22 cellular contexts compared by ENCODE assay signal in genomic region chr14:92487513-92488133, GRCh38. TPM values are rescaled to one million over a fixed set of nuclear protein-coding genes. Genes with fewer than 3 reads are reported as not detected.
DNase-seq lines count a peak whose midpoint lies in the region; ATAC-seq and TF ChIP-seq lines count a peak whose summit lies in the region.
"Had no signal": no experiment of that assay in that cellular context is flagged by ENCODE, and none has a peak within 500 bp of the region (broad histone marks: within the 10 kb centered on the region; RNA-seq: fewer than 3 reads in every experiment).

No MANE protein-coding gene starts in this region.

- DNase-seq in UCSD-AML1 (lab: John Stamatoyannopoulos, UW; ENCODE audit: unreplicated experiment), result peak; percentile 34
- no peak for DNase-seq in left ventricle myocardium superior
- DNase-seq in neuronal stem cell (ENCODE audit: low spot score), result no peak
- DNase-seq in activated naive CD4-positive, alpha-beta T cell treated with anti-CD3 and anti-CD28 coated beads, Interleukin-2, amount 50 U/mL, for 72 hours (ENCODE audit: low spot score in 2 of 2), result no peak
- DNase-seq in caudate nucleus (lab: John Stamatoyannopoulos, UW), result no peak
- no peak for DNase-seq in midbrain (lab: John Stamatoyannopoulos, UW)
- DNase-seq: activated B cell treated with CpG ODN at 0.5 μM for 24 hours; activated CD8-positive, alpha-beta T cell treated with anti-CD3 and anti-CD28 coated beads for 36 hours; activated naive CD8-positive, alpha-beta T cell treated with anti-CD3 and anti-CD28 coated beads, Interleukin-2, amount 50 U/mL, for 24 hours; activated T-cell treated with anti-CD3 and anti-CD28 coated beads, Interleukin-2, amount 50 U/mL, for 72 hours; EL; GOT3; left colon; NCI-H1694; NCI-H82; stimulated activated CD4-positive, alpha-beta T cell treated with anti-CD3 and anti-CD28 coated beads, Interleukin-2, amount 100 ng/mL, for 24 hours; stimulated activated naive CD8-positive, alpha-beta T cell treated with anti-CD3 and anti-CD28 coated beads, Interleukin-15, Interleukin-2, amounts not matched to agents 100 U/mL and 50 U/mL, for 24 hours; T-helper 2 cell had no signal

- H3K79me1 ChIP-seq in neuronal stem cell (ENCODE audit: low read depth, low read length), result no peaks in the 10 kb centered on the region

- no peak overlapping the region for H3K18ac ChIP-seq in neuronal stem cell (ENCODE audit: low read length)

- no peak overlapping the region for H4K91ac ChIP-seq in neuronal stem cell (ENCODE audit: low read depth, low read length, poor library complexity)

- no peaks in the 10 kb centered on the region for H3K9me3 Mint-ChIP-seq in activated naive CD4-positive, alpha-beta T cell treated with anti-CD3 and anti-CD28 coated beads, Interleukin-2, amount 50 U/mL, for 72 hours
- H3K9me3 Mint-ChIP-seq: activated B cell treated with CpG ODN at 0.5 μM for 24 hours; activated CD8-positive, alpha-beta T cell treated with anti-CD3 and anti-CD28 coated beads for 36 hours; activated naive CD8-positive, alpha-beta T cell treated with anti-CD3 and anti-CD28 coated beads, Interleukin-2, amount 50 U/mL, for 24 hours; activated T-cell treated with anti-CD3 and anti-CD28 coated beads, Interleukin-2, amount 50 U/mL, for 72 hours had no signal

- no peak overlapping the region for H3K4ac ChIP-seq in neuronal stem cell (ENCODE audit: low read length)

- TF ChIP-seq CTCF in HEK293 (tag by site-specific recombination; IDR thresholded peaks at IDR 0.05), result no peak

- no peak overlapping the region for H2AK5ac ChIP-seq in neuronal stem cell (ENCODE audit: low read depth, low read length)

- WGBS in neuronal stem cell (ENCODE audit: extremely low coverage in 2 of 2, insufficient read length in 2 of 2, insufficient replicate concordance in 1 of 2), 2 donors, result no CpG with 5 or more reads among the region's 10 CpGs

- H3K27ac Mint-ChIP-seq in activated naive CD4-positive, alpha-beta T cell treated with anti-CD3 and anti-CD28 coated beads, Interleukin-2, amount 50 U/mL, for 72 hours, result peak overlapping the region in 1 of 2 donors; percentile 7
- H3K27ac Mint-ChIP-seq: activated B cell treated with CpG ODN at 0.5 μM for 24 hours; activated CD8-positive, alpha-beta T cell treated with anti-CD3 and anti-CD28 coated beads for 36 hours; activated naive CD8-positive, alpha-beta T cell treated with anti-CD3 and anti-CD28 coated beads, Interleukin-2, amount 50 U/mL, for 24 hours; activated T-cell treated with anti-CD3 and anti-CD28 coated beads, Interleukin-2, amount 50 U/mL, for 72 hours had no signal

- no peak overlapping the region for H2BK120ac ChIP-seq in neuronal stem cell (ENCODE audit: low read depth, low read length)

- CTCF ChIA-PET in HEK293 (lab: Yijun Ruan, JAX), result interaction anchor here (0.6 kb wide), 1 partner anchor 883 kb away, joined by 4 read pairs; no protein-coding TSS in a partner anchor

- ATAC-seq in left ventricle myocardium superior, result peak; percentile 61
- ATAC-seq in activated naive CD4-positive, alpha-beta T cell treated with anti-CD3 and anti-CD28 coated beads, Interleukin-2, amount 50 U/mL, for 72 hours, result no peak
- no peak for ATAC-seq in GM21526 (IDR thresholded peaks at IDR 0.05; ENCODE audit: low FRiP score, unreplicated experiment)
- ATAC-seq: activated CD8-positive, alpha-beta T cell treated with anti-CD3 and anti-CD28 coated beads for 36 hours; activated naive CD8-positive, alpha-beta T cell treated with anti-CD3 and anti-CD28 coated beads, Interleukin-2, amount 50 U/mL, for 24 hours; activated T-cell treated with anti-CD3 and anti-CD28 coated beads, Interleukin-2, amount 50 U/mL, for 72 hours; left colon; stimulated activated naive CD8-positive, alpha-beta T cell treated with anti-CD3 and anti-CD28 coated beads, Interleukin-15, Interleukin-2, amounts not matched to agents 100 U/mL and 50 U/mL, for 24 hours had no signal

- H2BK5ac ChIP-seq in neuronal stem cell (ENCODE audit: low read length), result no peak overlapping the region

- H3K9me3 ChIP-seq in HEK293 (ENCODE audit: control insufficient read depth, insufficient read depth, low read depth, low read length), result no peaks in the 10 kb centered on the region
- H3K9me3 ChIP-seq in neuronal stem cell (replicated peaks in 1 of 2; ENCODE audit: control insufficient read depth in 2 of 2, insufficient read depth in 1 of 2, low read depth in 1 of 2, low read length in 2 of 2), result no peaks in the 10 kb centered on the region
- H3K9me3 ChIP-seq: tibial nerve had no signal

- H3K36me3 Mint-ChIP-seq in activated naive CD4-positive, alpha-beta T cell treated with anti-CD3 and anti-CD28 coated beads, Interleukin-2, amount 50 U/mL, for 72 hours, result no peaks in the 10 kb centered on the region

- no peak overlapping the region for H2BK12ac ChIP-seq in neuronal stem cell (ENCODE audit: low read length)

- no peak overlapping the region for H4K8ac ChIP-seq in neuronal stem cell (ENCODE audit: low read depth, low read length)

- H3K27me3 ChIP-seq in neuronal stem cell (ENCODE audit: control insufficient read depth in 3 of 3, insufficient read depth in 3 of 3, low read depth in 1 of 3, low read length in 3 of 3), result peaks cover 0 to 21% (median 0%) of the 10 kb centered on the region in 3 experiments
- H3K27me3 ChIP-seq: tibial nerve had no signal

- intact Hi-C loops in left ventricle myocardium superior (cut with micrococcal nuclease), result no loop called here

- no peak overlapping the region for H3K23ac ChIP-seq in neuronal stem cell (ENCODE audit: low read depth, low read length, poor library complexity)

- H3K9ac ChIP-seq in neuronal stem cell (ENCODE audit: low read depth, low read length, poor library complexity), result no peak overlapping the region
- H3K9ac ChIP-seq: parathyroid adenoma had no signal

- no peaks in the 10 kb centered on the region for H3K36me3 ChIP-seq in HEK293 (ENCODE audit: control insufficient read depth in 2 of 2, insufficient read depth in 1 of 2, low read length in 2 of 2)
- H3K36me3 ChIP-seq in neuronal stem cell (replicated peaks in 1 of 2; ENCODE audit: control insufficient read depth in 2 of 2, insufficient read depth in 2 of 2, low read length in 2 of 2), result no peaks in the 10 kb centered on the region

- peak overlapping the region; percentile 55 for H2AFZ ChIP-seq in neuronal stem cell (ENCODE audit: low read length)
- H2AFZ ChIP-seq: parathyroid adenoma had no signal

- no peak overlapping the region for H3K4me2 ChIP-seq in neuronal stem cell (ENCODE audit: insufficient read depth, low read length, poor library complexity, severe bottlenecking)

- H3K4me1 ChIP-seq in HEK293 (ENCODE audit: control insufficient read depth, insufficient read depth, low read length) (no peaks in the 10 kb centered on the region), neuronal stem cell (ENCODE audit: control insufficient read depth in 2 of 2, insufficient read depth in 1 of 2, low read depth in 1 of 2, low read length in 2 of 2) (peaks cover 0 to 4% of the 10 kb centered on the region in 2 donors)
- H3K4me1 ChIP-seq: parathyroid adenoma had no signal

- H3K27ac ChIP-seq in HEK293 (ENCODE audit: extremely low read depth, low read depth, low read length), result no peak overlapping the region
- no peak overlapping the region for H3K27ac ChIP-seq in neuronal stem cell (replicated peaks; ENCODE audit: low read length)
- H3K27ac ChIP-seq in caudate nucleus (ENCODE audit: low read depth, low read length), result no peak overlapping the region
- H3K27ac ChIP-seq: parathyroid adenoma, tibial nerve had no signal

- no peak overlapping the region for H3K14ac ChIP-seq in neuronal stem cell (ENCODE audit: low read length)

- POLR2A ChIA-PET in HEK293 (lab: Yijun Ruan, JAX), result no interaction called here

- H2BK15ac ChIP-seq in neuronal stem cell (ENCODE audit: low read length), result no peak overlapping the region

- H3K4me3 ChIP-seq in HEK293 (ENCODE audit: low read depth, low read length) (no peak overlapping the region), neuronal stem cell (ENCODE audit: low read length in 2 of 2) (no peak overlapping the region)
- H3K4me3 ChIP-seq: tibial nerve had no signal

TF ChIP-seq in HEK293, 187 proteins besides CTCF, POLR2A, EP300 and RAD21:
- TF ChIP-seq ZNF830 (tag by site-specific recombination; IDR thresholded peaks at IDR 0.05; ENCODE audit: low read depth), result no peak
- peak; percentile 68; the same call in 1 of the 2 replicates for TF ChIP-seq EGR2 (tag by site-specific recombination; IDR thresholded peaks at IDR 0.05; ENCODE audit: low read depth)
- no peak for TF ChIP-seq KLF9 (tag by site-specific recombination; IDR thresholded peaks at IDR 0.05; ENCODE audit: low read depth)
- TF ChIP-seq YY1 (tag by site-specific recombination; IDR thresholded peaks at IDR 0.05), result no peak
- TF ChIP-seq ZNF24 (tag by site-specific recombination; IDR thresholded peaks at IDR 0.05), result no peak
- TF ChIP-seq WT1 (tag by site-specific recombination; IDR thresholded peaks at IDR 0.05), result no peak
- no peak for TF ChIP-seq ZNF112 (tag by site-specific recombination; IDR thresholded peaks at IDR 0.05)
- TF ChIP-seq ZNF133 (tag by site-specific recombination; IDR thresholded peaks at IDR 0.05), result no peak
TF ChIP-seq in HEK293: peak in this region for 1.

RNA-seq across cellular contexts. Expression of gene RIN3, which starts 26.0 kb away (rescaled TPM):
- total RNA-seq in left ventricle myocardium superior, result 14.7 TPM
- polyA plus RNA-seq in neuronal stem cell (2013, experiment 1 of 2), result 1.3 TPM
- polyA plus RNA-seq in neuronal stem cell (2013, experiment 2 of 2), result 1.6 TPM
- total RNA-seq in activated naive CD4-positive, alpha-beta T cell treated with anti-CD3 and anti-CD28 coated beads, Interleukin-2, amount 50 U/mL, for 72 hours, result 10 to 100 TPM; 21.1 to 27.9 TPM
